13 cellular contexts compared by ENCODE assay signal in the genomic region with DNA sequence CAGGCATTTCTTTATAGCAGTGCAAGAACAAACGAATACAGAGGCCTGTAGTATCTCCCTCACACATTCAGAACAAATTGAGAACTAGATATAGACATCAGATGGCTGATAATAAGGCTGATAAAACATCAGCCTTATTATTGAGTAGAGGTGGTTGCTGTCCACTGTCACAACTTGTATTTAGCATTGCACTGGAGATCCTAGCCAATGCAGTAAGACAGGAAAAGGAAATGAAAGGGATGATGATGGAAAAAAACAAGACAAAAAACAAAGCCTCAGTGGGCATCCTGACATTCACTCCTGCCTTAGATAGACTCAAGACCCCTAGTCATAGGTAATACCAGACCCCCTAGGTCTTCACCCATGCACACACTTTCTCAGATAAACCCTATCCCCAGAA.
"Had no signal": no experiment of that assay in that cellular context is flagged by ENCODE, and none has a peak within 500 bp of the region (broad histone marks: within the 10 kb centered on the region; RNA-seq: fewer than 3 reads in every experiment).

No MANE protein-coding gene starts in this region.

- H3K27ac ChIP-seq: foreskin keratinocyte, parathyroid adenoma, tibial artery, uterus had no signal

- DNase-seq: activated CD4-positive, alpha-beta memory T cell treated with anti-CD3 and anti-CD28 coated beads for 36 hours; activated CD8-positive, alpha-beta memory T cell treated with anti-CD3 and anti-CD28 coated beads, Interleukin-2, amount 50 U/mL, for 4 hours; effector memory CD4-positive, alpha-beta T cell; foreskin keratinocyte; glutamatergic neuron; mesendoderm; stimulated activated CD4-positive, alpha-beta T cell treated with anti-CD3 and anti-CD28 coated beads, Interleukin-12 subunit alpha, Interleukin-12 subunit beta, amount 100 ng/mL, for 4 hours; stimulated activated naive CD4-positive, alpha-beta T cell; tibial artery; uterus had no signal

- H3K4me3 Mint-ChIP-seq: activated CD4-positive, alpha-beta memory T cell treated with anti-CD3 and anti-CD28 coated beads for 36 hours; dendritic cell treated with granulocyte-macrophage colony-stimulating factor and Interleukin-4, amounts not matched to agents 40 ng/mL and 50 ng/mL, for 4 days had no signal

- H3K27me3 Mint-ChIP-seq: activated CD4-positive, alpha-beta memory T cell treated with anti-CD3 and anti-CD28 coated beads for 36 hours; dendritic cell treated with granulocyte-macrophage colony-stimulating factor and Interleukin-4, amounts not matched to agents 40 ng/mL and 50 ng/mL, for 4 days had no signal

- ATAC-seq: activated CD4-positive, CD25-positive, alpha-beta regulatory T cell treated with anti-CD3 and anti-CD28 coated beads, Interleukin-2, amount 50 U/mL, for 24 hours; foreskin keratinocyte had no signal

- H3K9me3 ChIP-seq: tibial artery had no signal

- H3K4me3 ChIP-seq: tibial artery, uterus had no signal

- H3K4me1 ChIP-seq: foreskin keratinocyte, parathyroid adenoma, uterus had no signal

- H3K27ac Mint-ChIP-seq: activated CD4-positive, alpha-beta memory T cell treated with anti-CD3 and anti-CD28 coated beads for 36 hours; dendritic cell treated with granulocyte-macrophage colony-stimulating factor and Interleukin-4, amounts not matched to agents 40 ng/mL and 50 ng/mL, for 4 days had no signal

- H3K27me3 ChIP-seq: foreskin keratinocyte, tibial artery, uterus had no signal

- H3K36me3 ChIP-seq: uterus had no signal
